Comparison of ENCODE assay signal across 33 cellular contexts in genomic region chr10:69398466-69398865, GRCh38. TPM values are rescaled to one million over a fixed set of nuclear protein-coding genes. Genes with fewer than 3 reads are reported as not detected.
DNase-seq lines count a peak whose midpoint lies in the region; ATAC-seq and TF ChIP-seq lines count a peak whose summit lies in the region.
"Had no signal": no experiment of that assay in that cellular context is flagged by ENCODE, and none has a peak within 500 bp of the region (broad histone marks: within the 10 kb centered on the region; RNA-seq: fewer than 3 reads in every experiment).

No MANE protein-coding gene starts in this region.

- DNase-seq in Right ventricle myocardium inferior (ENCODE audit: missing footprints) (no peak), cardiac septum (ENCODE audit: low spot score) (no peak), endothelial cell (ENCODE audit: low spot score) (no peak), lower lobe of right lung (no peak), vagina (ENCODE audit: extremely low spot score in 2 of 2) (no peak), NCI-H446 treated with DMSO at 0.1 percent for 48 hours (lab: John Stamatoyannopoulos, UW) (no peak)
- DNase-seq: activated CD4-positive, alpha-beta memory T cell treated with anti-CD3 and anti-CD28 coated beads, Interleukin-2, amount 10 ng/mL, durations not matched to agents 7 days and 5 days; activated CD4-positive, CD25-positive, alpha-beta regulatory T cell treated with anti-CD3 and anti-CD28 coated beads, Interleukin-2, amount 50 U/mL, for 72 hours; activated CD8-positive, alpha-beta memory T cell treated with anti-CD3 and anti-CD28 coated beads, Interleukin-2, amount 50 U/mL, for 4 hours; activated effector memory CD4-positive, alpha-beta T cell treated with Interleukin-2 at 50 U/mL for 16 hours; activated naive CD8-positive, alpha-beta T cell treated with anti-CD3 and anti-CD28 coated beads, Interleukin-2, amount 50 U/mL, for 24 hours; CD8-positive, alpha-beta memory T cell; DMS 273 treated with DMSO at 0.1 percent for 48 hours; EL; MM.1S; NCI-H1105 treated with DMSO at 0.1 percent for 48 hours; NCI-H1930; NCI-H524 treated with DMSO at 0.1 percent for 48 hours; nephron progenitor cell; NK-92 treated with Interleukin-12 subunit alpha and Interleukin-12 subunit beta, amount 100 ng/mL, for 24 hours; pancreas; small intestine; stimulated activated naive CD8-positive, alpha-beta T cell treated with anti-CD3 and anti-CD28 coated beads, Interleukin-15, Interleukin-2, amounts not matched to agents 100 U/mL and 50 U/mL, for 24 hours had no signal

- no peaks in the 10 kb centered on the region for H3K9me3 Mint-ChIP-seq in endothelial cell (ENCODE audit: unreplicated experiment)
- H3K9me3 Mint-ChIP-seq: activated CD4-positive, alpha-beta memory T cell treated with anti-CD3 and anti-CD28 coated beads, Interleukin-2, amount 10 ng/mL, durations not matched to agents 7 days and 5 days; activated naive CD8-positive, alpha-beta T cell treated with anti-CD3 and anti-CD28 coated beads, Interleukin-2, amount 50 U/mL, for 24 hours; CD8-positive, alpha-beta memory T cell; central memory CD8-positive, alpha-beta T cell; nephron progenitor cell; T-helper 2 cell treated with Interferon-gamma antibody and Interleukin-4, amounts not matched to agents 5 μg/mL and 100 μg/mL, for 36 hours had no signal

- H3K27me3 Mint-ChIP-seq in endothelial cell (ENCODE audit: unreplicated experiment), result peaks cover 5% of the 10 kb centered on the region
- H3K27me3 Mint-ChIP-seq: activated CD4-positive, alpha-beta memory T cell treated with anti-CD3 and anti-CD28 coated beads, Interleukin-2, amount 10 ng/mL, durations not matched to agents 7 days and 5 days; activated naive CD8-positive, alpha-beta T cell treated with anti-CD3 and anti-CD28 coated beads, Interleukin-2, amount 50 U/mL, for 24 hours; B cell; CD8-positive, alpha-beta memory T cell; central memory CD8-positive, alpha-beta T cell had no signal

- no peaks in the 10 kb centered on the region for H3K9me3 ChIP-seq in lower lobe of right lung
- no peaks in the 10 kb centered on the region for H3K9me3 ChIP-seq in vagina
- H3K9me3 ChIP-seq: A549, esophagus muscularis mucosa, pancreas, thoracic aorta had no signal

- peaks cover 52% of the 10 kb centered on the region for H3K36me3 Mint-ChIP-seq in endothelial cell (ENCODE audit: low read depth, unreplicated experiment)

- H3K27ac ChIP-seq in lower lobe of right lung (peak overlapping the region; percentile 18), vagina (peak overlapping the region; percentile 40)
- H3K27ac ChIP-seq: A549, pancreas, thoracic aorta had no signal

- H3K4me3 Mint-ChIP-seq in endothelial cell (ENCODE audit: unreplicated experiment), result peak overlapping the region; percentile 34
- H3K4me3 Mint-ChIP-seq: activated CD4-positive, alpha-beta memory T cell treated with anti-CD3 and anti-CD28 coated beads, Interleukin-2, amount 10 ng/mL, durations not matched to agents 7 days and 5 days; activated naive CD8-positive, alpha-beta T cell treated with anti-CD3 and anti-CD28 coated beads, Interleukin-2, amount 50 U/mL, for 24 hours; B cell; CD8-positive, alpha-beta memory T cell; central memory CD8-positive, alpha-beta T cell; nephron progenitor cell; T-helper 2 cell treated with Interferon-gamma antibody and Interleukin-4, amounts not matched to agents 5 μg/mL and 100 μg/mL, for 36 hours had no signal

- H3K4me1 Mint-ChIP-seq in endothelial cell (ENCODE audit: unreplicated experiment), result no peaks in the 10 kb centered on the region
- H3K4me1 Mint-ChIP-seq: activated CD4-positive, alpha-beta memory T cell treated with anti-CD3 and anti-CD28 coated beads, Interleukin-2, amount 10 ng/mL, durations not matched to agents 7 days and 5 days; B cell; CD8-positive, alpha-beta memory T cell; central memory CD8-positive, alpha-beta T cell; nephron progenitor cell had no signal

- H3K4me3 ChIP-seq in lower lobe of right lung, result no peak overlapping the region
- H3K4me3 ChIP-seq in vagina, result no peak overlapping the region
- H3K4me3 ChIP-seq: A549, esophagus muscularis mucosa, pancreas, thoracic aorta had no signal

- TF ChIP-seq CTCF in endothelial cell (IDR thresholded peaks at IDR 0.05; ENCODE audit: unreplicated experiment), result no peak
- no peak for TF ChIP-seq CTCF in lower lobe of right lung (IDR thresholded peaks at IDR 0.05)
- TF ChIP-seq CTCF in vagina (IDR thresholded peaks at IDR 0.05), result no peak

- ATAC-seq in Right ventricle myocardium inferior, result peak; percentile 21
- ATAC-seq in lower lobe of right lung, result no peak
- no peak for ATAC-seq in HG02852 (IDR thresholded peaks at IDR 0.05; ENCODE audit: unreplicated experiment)
- ATAC-seq in HG02884 (IDR thresholded peaks at IDR 0.05; ENCODE audit: unreplicated experiment), result no peak
- ATAC-seq: activated naive CD8-positive, alpha-beta T cell treated with anti-CD3 and anti-CD28 coated beads, Interleukin-2, amount 50 U/mL, for 24 hours; pancreas; stimulated activated naive CD8-positive, alpha-beta T cell treated with anti-CD3 and anti-CD28 coated beads, Interleukin-15, Interleukin-2, amounts not matched to agents 100 U/mL and 50 U/mL, for 24 hours had no signal

- intact Hi-C loops in Right ventricle myocardium inferior (cut with DNase I), result no loop called here
- intact Hi-C loops in cardiac septum (cut with DNase I), result no loop called here
- intact Hi-C loops in lower lobe of right lung (cut with DNase I), result no loop called here
- intact Hi-C loops in vagina (cut with DNase I), result no loop called here

- peaks cover 87% of the 10 kb centered on the region for H3K36me3 ChIP-seq in lower lobe of right lung
- peaks cover 0 to 59% of the 10 kb centered on the region in 2 donors for H3K36me3 ChIP-seq in vagina
- H3K36me3 ChIP-seq: pancreas had no signal

- H3K27me3 ChIP-seq in lower lobe of right lung (ENCODE audit: low read depth) (no peaks in the 10 kb centered on the region), vagina (no peaks in the 10 kb centered on the region)
- H3K27me3 ChIP-seq: esophagus muscularis mucosa, pancreas had no signal

- H3K4me1 ChIP-seq in lower lobe of right lung, result no peaks in the 10 kb centered on the region
- H3K4me1 ChIP-seq in vagina, result peaks cover 22% of the 10 kb centered on the region
- H3K4me1 ChIP-seq: A549, pancreas had no signal

- no peak for TF ChIP-seq POLR2A in vagina (IDR thresholded peaks at IDR 0.05)

- H3K27ac Mint-ChIP-seq in endothelial cell (ENCODE audit: unreplicated experiment), result no peak overlapping the region
- H3K27ac Mint-ChIP-seq: activated CD4-positive, alpha-beta memory T cell treated with anti-CD3 and anti-CD28 coated beads, Interleukin-2, amount 10 ng/mL, durations not matched to agents 7 days and 5 days; activated naive CD8-positive, alpha-beta T cell treated with anti-CD3 and anti-CD28 coated beads, Interleukin-2, amount 50 U/mL, for 24 hours; B cell; nephron progenitor cell; T-helper 2 cell treated with Interferon-gamma antibody and Interleukin-4, amounts not matched to agents 5 μg/mL and 100 μg/mL, for 36 hours had no signal

RNA-seq across cellular contexts. Expression of gene TACR2, which starts 18.3 kb away (rescaled TPM):
- total RNA-seq in Right ventricle myocardium inferior (0.19 TPM), cardiac septum (0.13 TPM), endothelial cell (ENCODE audit: unreplicated experiment) (not detected), lower lobe of right lung (1.2 TPM), vagina (6.1 TPM)
- total RNA-seq: activated CD4-positive, alpha-beta memory T cell treated with anti-CD3 and anti-CD28 coated beads, Interleukin-2, amount 10 ng/mL, durations not matched to agents 7 days and 5 days; B cell; CD8-positive, alpha-beta memory T cell; H4; kidney epithelial cell had no signal

RNA-seq across cellular contexts. Expression of gene TSPAN15, which starts 52.8 kb away (rescaled TPM):
- 11.8 TPM for total RNA-seq in Right ventricle myocardium inferior
- 6.9 TPM for total RNA-seq in cardiac septum
- 195 TPM for total RNA-seq in endothelial cell (ENCODE audit: unreplicated experiment)
- total RNA-seq in lower lobe of right lung, result 46.1 TPM
- total RNA-seq in vagina, result 26.5 TPM
- total RNA-seq: H4 had no signal
